ENCODE assay signal across 22 cellular contexts in the genomic region with DNA sequence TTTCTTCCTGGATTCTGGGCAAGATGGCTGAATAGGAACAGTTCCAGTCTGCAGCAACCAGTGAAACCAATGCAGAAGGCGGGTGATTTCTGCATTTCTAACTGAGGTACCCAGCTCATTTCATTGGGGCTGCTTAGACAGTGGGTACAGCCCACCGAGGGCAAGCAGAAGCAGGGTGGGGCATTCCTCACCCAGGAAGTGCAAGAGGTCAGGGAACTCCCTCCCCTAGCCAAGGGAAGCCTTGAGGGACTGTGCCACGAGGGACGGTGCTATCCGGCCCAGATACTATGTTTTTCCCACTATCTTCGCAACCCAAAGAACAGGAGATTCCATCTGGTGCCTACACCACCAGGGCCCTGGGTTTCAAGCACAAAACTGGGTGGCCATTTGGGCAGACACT.
DNase-seq lines count a peak whose midpoint lies in the region; ATAC-seq, FAIRE-seq and TF ChIP-seq lines count a peak whose summit lies in the region.
"Had no signal": no experiment of that assay in that cellular context is flagged by ENCODE, and none has a peak within 500 bp of the region (broad histone marks: within the 10 kb centered on the region; RNA-seq: fewer than 3 reads in every experiment).

No MANE protein-coding gene starts in this region.

- no peak for TF ChIP-seq RAD21 in GM12878 (IDR thresholded peaks at IDR 0.05; ENCODE audit: insufficient read depth, low read depth, low read length)

- DNase-seq in activated T-cell treated with anti-CD3 and anti-CD28 coated beads, Interleukin-2, amount 50 U/mL, for 4 hours: no peak
- no peak for DNase-seq in activated T-cell treated with anti-CD3 and anti-CD28 coated beads for 4 hours
- no peak for DNase-seq in GM12878 (ENCODE audit: low read depth, low spot score)
- peak in 1 of 2 donors; percentile 60 for DNase-seq in stimulated activated effector memory CD8-positive, alpha-beta T cell treated with anti-CD3 and anti-CD28 coated beads, Interleukin-12 subunit alpha, Interleukin-12 subunit beta, amount 100 ng/mL, for 72 hours (ENCODE audit: low spot score in 2 of 2)
- no peak for DNase-seq in aorta
- no peak for DNase-seq in stimulated activated naive CD4-positive, alpha-beta T cell (lab: John Stamatoyannopoulos, UW)
- DNase-seq: activated effector memory CD4-positive, alpha-beta T cell treated with Interleukin-2 at 50 U/mL for 16 hours; body of pancreas; cortex of kidney; EL; gastrocnemius medialis; NCI-H1105 treated with DMSO at 0.1 percent for 48 hours; NCI-H69; small intestine; upper lobe of right lung had no signal

- H3K36me3 ChIP-seq in KOPT-K1 (ENCODE audit: insufficient read depth, low read length) (no peaks in the 10 kb centered on the region), GM12878 (ENCODE audit: control insufficient read depth in 2 of 2, insufficient read depth in 2 of 2, low read length in 1 of 2) (no peaks in the 10 kb centered on the region), aorta (ENCODE audit: control insufficient read depth in 1 of 2, insufficient read depth in 2 of 2, low read length in 1 of 2) (no peaks in the 10 kb centered on the region)
- H3K36me3 ChIP-seq: gastrocnemius medialis, prostate gland, upper lobe of right lung had no signal

- FAIRE-seq in GM12878 (lab: Jason Lieb, UNC): no peak
- FAIRE-seq: small intestine had no signal

- H3K4me1 Mint-ChIP-seq in activated T-cell treated with anti-CD3 and anti-CD28 coated beads, Interleukin-2, amount 50 U/mL, for 4 hours (ENCODE audit: low read depth): peaks cover 60% of the 10 kb centered on the region
- H3K4me1 Mint-ChIP-seq in stimulated activated effector memory CD8-positive, alpha-beta T cell treated with anti-CD3 and anti-CD28 coated beads, Interleukin-12 subunit alpha, Interleukin-12 subunit beta, amount 100 ng/mL, for 72 hours: peaks cover 70% of the 10 kb centered on the region

- H3K4me2 ChIP-seq in GM12878 (ENCODE audit: control insufficient read depth, insufficient read depth): peak overlapping the region; percentile 67

- no peaks in the 10 kb centered on the region for H3K27me3 Mint-ChIP-seq in activated T-cell treated with anti-CD3 and anti-CD28 coated beads, Interleukin-2, amount 50 U/mL, for 4 hours (ENCODE audit: low read depth)

- H3K9ac ChIP-seq in GM12878 (ENCODE audit: control insufficient read depth, insufficient read depth, low read length): no peak overlapping the region

- WGBS in GM12878 (ENCODE audit: insufficient coverage, insufficient replicate concordance, low lambda C conversion rate, missing lambda C conversion rate): 13% methylated on average over 6 of the region's 6 CpGs
- 75 to 82% methylated on average over 6 of the region's 6 CpGs for WGBS in aorta, 2 donors

- H3K27ac ChIP-seq in KOPT-K1 (ENCODE audit: low read depth, low read length, poor library complexity, severe bottlenecking): peak overlapping the region; percentile 78
- no peak overlapping the region for H3K27ac ChIP-seq in GM12878 (ENCODE audit: control insufficient read depth, insufficient read depth)
- no peak overlapping the region for H3K27ac ChIP-seq in aorta (ENCODE audit: low read depth in 1 of 2, low read length in 2 of 2)
- H3K27ac ChIP-seq: body of pancreas, epithelial cell of prostate, gastrocnemius medialis, prostate gland, upper lobe of right lung had no signal

- H3K27ac Mint-ChIP-seq in stimulated activated effector memory CD8-positive, alpha-beta T cell treated with anti-CD3 and anti-CD28 coated beads, Interleukin-12 subunit alpha, Interleukin-12 subunit beta, amount 100 ng/mL, for 72 hours: peak overlapping the region; percentile 92
- H3K27ac Mint-ChIP-seq: nephron had no signal

- peak in 1 of 2 donors; percentile 23 for ATAC-seq in activated T-cell treated with anti-CD3 and anti-CD28 coated beads, Interleukin-2, amount 50 U/mL, for 4 hours
- ATAC-seq in GM12878: peak; percentile 25
- ATAC-seq in stimulated activated effector memory CD8-positive, alpha-beta T cell treated with anti-CD3 and anti-CD28 coated beads, Interleukin-12 subunit alpha, Interleukin-12 subunit beta, amount 100 ng/mL, for 72 hours: peak; percentile 28
- ATAC-seq in aorta (ENCODE audit: low FRiP score): no peak
- no peak for ATAC-seq in GM21723 (IDR thresholded peaks at IDR 0.05; ENCODE audit: unreplicated experiment)
- ATAC-seq: body of pancreas, gastrocnemius medialis, HCT116, Panc1, upper lobe of right lung had no signal

- peak overlapping the region; percentile 18; the same call in 1 of the 2 replicates for H2AFZ ChIP-seq in GM12878 (ENCODE audit: control insufficient read depth, low read depth, low read length)

- TF ChIP-seq CTCF in GM12878 (IDR thresholded peaks at IDR 0.05 in 2 of 3, conservative IDR thresholded peaks at IDR 0.05 in 1 of 3; ENCODE audit: control insufficient read depth in 2 of 3, extremely low read depth in 1 of 3, insufficient read depth in 1 of 3, low read depth in 3 of 3, low read length in 3 of 3): no peak

- H3K79me2 ChIP-seq in GM12878 (ENCODE audit: control insufficient read depth, insufficient read depth, low read length): no peaks in the 10 kb centered on the region

- CTCF ChIA-PET in GM12878 (lab: Yijun Ruan, JAX): interaction anchor here (1.2 kb wide), 1 partner anchor 29 kb away, joined by 3 read pairs; no protein-coding TSS in a partner anchor

- H4K20me1 ChIP-seq in GM12878 (ENCODE audit: control insufficient read depth, insufficient read depth): no peaks in the 10 kb centered on the region

- BruUV-seq in GM12878 (replicated peaks; lab: Mats Ljungman, UMichigan): no TSS peak

- SMC1A ChIA-PET in GM12878 (lab: Charles Lee; ENCODE audit: uncharacterized antibody, unreplicated experiment): interaction anchor here (1.0 kb wide), 1 partner anchor 96 kb away, joined by 5 read pairs; no protein-coding TSS in a partner anchor

- no peaks in the 10 kb centered on the region for H3K27me3 ChIP-seq in GM12878 (replicated peaks in 1 of 2; ENCODE audit: control insufficient read depth in 2 of 2, insufficient read depth in 2 of 2, low read length in 1 of 2)
- no peaks in the 10 kb centered on the region for H3K27me3 ChIP-seq in aorta (ENCODE audit: control insufficient read depth in 1 of 2, insufficient read depth in 2 of 2, low read length in 1 of 2)
- H3K27me3 ChIP-seq: body of pancreas, gastrocnemius medialis, upper lobe of right lung had no signal

- TF ChIP-seq POLR2A in GM12878 (IDR thresholded peaks at IDR 0.05; ENCODE audit: low read depth, low read length): no peak

- peaks cover 31% of the 10 kb centered on the region for H3K9me3 ChIP-seq in KOPT-K1 (ENCODE audit: insufficient read depth, low read length, poor library complexity, severe bottlenecking)
- H3K9me3 ChIP-seq in GM12878 (replicated peaks; ENCODE audit: control insufficient read depth, insufficient read depth, low read length): no peaks in the 10 kb centered on the region
- H3K9me3 ChIP-seq in aorta (ENCODE audit: control insufficient read depth, low read length): no peaks in the 10 kb centered on the region
- H3K9me3 ChIP-seq: body of pancreas, gastrocnemius medialis, prostate gland, upper lobe of right lung had no signal

- intact Hi-C loops in GM12878 (cut with micrococcal nuclease; ENCODE audit: unreplicated experiment): loop anchor here (10.0 kb wide), 1 partner anchor 549 kb away; no protein-coding TSS in a partner anchor
- intact Hi-C loops in aorta (cut with DNase I): no loop called here

- peak overlapping the region; percentile 30 for H3K4me3 Mint-ChIP-seq in activated T-cell treated with anti-CD3 and anti-CD28 coated beads, Interleukin-2, amount 50 U/mL, for 4 hours
- peak overlapping the region; percentile 57 for H3K4me3 Mint-ChIP-seq in stimulated activated effector memory CD8-positive, alpha-beta T cell treated with anti-CD3 and anti-CD28 coated beads, Interleukin-12 subunit alpha, Interleukin-12 subunit beta, amount 100 ng/mL, for 72 hours
- H3K4me3 Mint-ChIP-seq: nephron had no signal

- RAD21 ChIA-PET in GM12878 (lab: Charles Lee; ENCODE audit: unreplicated experiment): no interaction called here

- peaks cover 11% of the 10 kb centered on the region for H3K36me3 Mint-ChIP-seq in activated T-cell treated with anti-CD3 and anti-CD28 coated beads, Interleukin-2, amount 50 U/mL, for 4 hours (ENCODE audit: insufficient read depth)
- no peaks in the 10 kb centered on the region for H3K36me3 Mint-ChIP-seq in stimulated activated effector memory CD8-positive, alpha-beta T cell treated with anti-CD3 and anti-CD28 coated beads, Interleukin-12 subunit alpha, Interleukin-12 subunit beta, amount 100 ng/mL, for 72 hours

- H3K4me1 ChIP-seq in GM12878 (ENCODE audit: control insufficient read depth, insufficient read depth, low read length) (peaks cover 14% of the 10 kb centered on the region), aorta (ENCODE audit: control insufficient read depth in 1 of 2, insufficient read depth in 2 of 2, low read length in 2 of 2) (no peaks in the 10 kb centered on the region)
- H3K4me1 ChIP-seq: body of pancreas, gastrocnemius medialis, prostate gland had no signal

- in situ Hi-C loops in GM12878 (cut with MboI): no loop called here

- H3K9me3 Mint-ChIP-seq in activated T-cell treated with anti-CD3 and anti-CD28 coated beads, Interleukin-2, amount 50 U/mL, for 4 hours: peaks cover 7% of the 10 kb centered on the region
- peaks cover 15% of the 10 kb centered on the region for H3K9me3 Mint-ChIP-seq in stimulated activated effector memory CD8-positive, alpha-beta T cell treated with anti-CD3 and anti-CD28 coated beads, Interleukin-12 subunit alpha, Interleukin-12 subunit beta, amount 100 ng/mL, for 72 hours

- no peak overlapping the region for H3K4me3 ChIP-seq in GM12878
- H3K4me3 ChIP-seq in aorta (ENCODE audit: low read length in 2 of 2): no peak overlapping the region
- H3K4me3 ChIP-seq: body of pancreas, gastrocnemius medialis, prostate gland, upper lobe of right lung had no signal

- TF ChIP-seq EP300 in GM12878 (IDR thresholded peaks at IDR 0.05; ENCODE audit: borderline replicate concordance in 1 of 2, control insufficient read depth in 1 of 2, low read depth in 2 of 2, low read length in 2 of 2): no peak

- POLR2A ChIA-PET in GM12878 (lab: Charles Lee): no interaction called here

TF ChIP-seq in GM12878, 131 proteins besides CTCF, POLR2A, EP300 and RAD21:
- TF ChIP-seq SP1 (IDR thresholded peaks at IDR 0.05; ENCODE audit: low read depth, low read length): no peak

Comparison
In these comparisons a context has a peak if more than half of its experiments do, and no peak if none do; other contexts are left out.
1. ATAC-seq: peak in GM12878 (single experiment) and stimulated activated effector memory CD8-positive, alpha-beta T cell treated with anti-CD3 and anti-CD28 coated beads, Interleukin-12 subunit alpha, Interleukin-12 subunit beta, amount 100 ng/mL, for 72 hours (single experiment); none in aorta (single experiment) and GM21723 (single experiment).